ENCODE assay signal across 8 cellular contexts in the genomic region with DNA sequence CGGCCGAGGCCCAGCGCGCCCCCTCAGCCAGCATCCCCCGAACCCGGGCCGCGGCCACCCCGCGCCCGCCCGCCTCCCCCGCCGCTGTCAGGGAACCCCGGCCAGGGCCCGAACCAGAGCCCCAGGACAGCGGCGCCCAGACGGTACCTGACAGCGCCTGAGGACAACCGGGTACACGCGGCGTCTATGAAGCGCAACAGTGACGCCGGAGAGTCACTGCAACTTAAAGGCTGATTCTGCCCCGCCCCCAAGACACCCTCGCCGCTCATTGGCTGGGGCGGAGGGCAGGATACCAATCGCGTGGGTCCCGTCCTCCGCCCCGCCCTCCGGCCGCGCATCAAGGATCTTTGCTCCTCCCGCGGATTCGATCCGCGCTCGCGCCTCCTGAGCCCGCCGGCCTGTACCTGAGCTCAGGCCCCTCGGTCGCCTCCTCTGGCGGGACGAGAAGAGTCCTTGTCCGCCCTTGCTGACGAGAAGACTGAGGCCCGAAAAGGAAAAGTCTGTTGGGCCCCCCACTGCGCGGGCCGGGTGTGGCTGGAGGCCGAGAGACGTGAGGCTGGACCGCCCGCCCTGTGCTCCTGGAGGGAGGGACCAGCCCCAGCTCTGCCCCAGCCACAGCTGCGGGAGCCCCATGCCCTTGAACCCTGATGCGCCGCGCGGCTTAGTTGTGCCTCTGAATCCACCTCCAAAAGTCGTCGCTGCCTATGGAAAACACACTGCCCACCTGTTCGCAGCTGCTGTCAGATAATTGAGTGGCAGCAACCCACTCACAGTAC. TPM values are rescaled to one million over a fixed set of nuclear protein-coding genes. Genes with fewer than 3 reads are reported as not detected.
A peak's percentile ranks its signal among the peaks of the same experiment; 100 is the strongest.
DNase-seq lines count a peak whose midpoint lies in the region; ATAC-seq, FAIRE-seq and TF ChIP-seq lines count a peak whose summit lies in the region.

TSS of gene OAT (minus strand) at position 198 of the 776 bp plus-strand sequence. CDS start 6,752 bp downstream, outside the sequence.

- peak; percentile 66 for TF ChIP-seq POLR2A in GM19193 (IDR thresholded peaks at IDR 0.05; ENCODE audit: extremely low read depth, insufficient read depth, insufficient read length)

- H3K36me3 ChIP-seq in kidney (ENCODE audit: control insufficient read depth in 1 of 2, insufficient read depth in 2 of 2, low read length in 2 of 2) = no peaks in the 10 kb centered on the region

- H3K4me1 Mint-ChIP-seq in activated CD4-positive, alpha-beta T cell treated with anti-CD3 and anti-CD28 coated beads for 36 hours = peaks cover 16% of the 10 kb centered on the region
- peaks cover 39% of the 10 kb centered on the region for H3K4me1 Mint-ChIP-seq in chondrocyte (ENCODE audit: low read depth)

- no peaks in the 10 kb centered on the region for H3K9me3 ChIP-seq in kidney (ENCODE audit: control insufficient read depth in 1 of 2, low read length in 2 of 2)

- CTCF ChIA-PET in activated CD4-positive, alpha-beta T cell treated with anti-CD3 and anti-CD28 coated beads for 36 hours (lab: Charles Lee) = interaction anchor here (0.7 to 2.1 kb wide), 6 partner anchors 15 to 424 kb away, joined by 3 to 8 read pairs (median 5); partner anchors contain the start of gene LHPP

- peak; percentile 98 for ATAC-seq in HG03432 (IDR thresholded peaks at IDR 0.05; ENCODE audit: unreplicated experiment)
- peak; percentile 98 for ATAC-seq in activated CD4-positive, alpha-beta T cell treated with anti-CD3 and anti-CD28 coated beads for 36 hours

- H3K4me1 ChIP-seq in kidney (ENCODE audit: control insufficient read depth in 1 of 2, insufficient read depth in 1 of 2, low read depth in 1 of 2, low read length in 2 of 2) = peaks cover 2 to 13% of the 10 kb centered on the region in 2 donors

- no peaks in the 10 kb centered on the region for H3K36me3 Mint-ChIP-seq in activated CD4-positive, alpha-beta T cell treated with anti-CD3 and anti-CD28 coated beads for 36 hours (ENCODE audit: low read depth)
- H3K36me3 Mint-ChIP-seq in chondrocyte (ENCODE audit: low read depth) = no peaks in the 10 kb centered on the region

- POLR2A ChIA-PET in activated CD4-positive, alpha-beta T cell treated with anti-CD3 and anti-CD28 coated beads for 36 hours (lab: Charles Lee) = interaction anchor here (1.2 kb wide), 1 partner anchor 15 kb away, joined by 3 read pairs; no protein-coding TSS in a partner anchor

- intact Hi-C loops in activated CD4-positive, alpha-beta T cell treated with anti-CD3 and anti-CD28 coated beads for 36 hours (cut with DNase I, micrococcal nuclease) = loop anchor here (1.0 to 10.0 kb wide), 9 partner anchors 16 to 1414 kb away; partner anchors contain the start of genes LHPP (in 2 of the 2), ABRAXAS2 (in 1 of the 2), ACADSB (in 1 of the 2) and BUB3 (in 1 of the 2)
- intact Hi-C loops in kidney (cut with DNase I) = no loop called here

- H3K27ac Mint-ChIP-seq in activated CD4-positive, alpha-beta T cell treated with anti-CD3 and anti-CD28 coated beads for 36 hours = peak within 1 kb of the TSS; percentile 21
- H3K27ac Mint-ChIP-seq in chondrocyte (ENCODE audit: unreplicated experiment) = peak within 1 kb of the TSS; percentile 92

- peak within 1 kb of the TSS; percentile 61 to 72 for H3K4me3 ChIP-seq in kidney (ENCODE audit: low read length in 2 of 2)

- no peaks in the 10 kb centered on the region for H3K27me3 Mint-ChIP-seq in activated CD4-positive, alpha-beta T cell treated with anti-CD3 and anti-CD28 coated beads for 36 hours
- peaks cover 13% of the 10 kb centered on the region for H3K27me3 Mint-ChIP-seq in chondrocyte (ENCODE audit: low read depth)

- H3K9ac ChIP-seq in kidney (ENCODE audit: low read length in 2 of 2) = peak within 1 kb of the TSS; percentile 48 to 67

- peak within 1 kb of the TSS; percentile 78 for H3K4me3 Mint-ChIP-seq in activated CD4-positive, alpha-beta T cell treated with anti-CD3 and anti-CD28 coated beads for 36 hours
- peak within 1 kb of the TSS; percentile 89 for H3K4me3 Mint-ChIP-seq in chondrocyte (ENCODE audit: unreplicated experiment)

- H3K9me3 Mint-ChIP-seq in activated CD4-positive, alpha-beta T cell treated with anti-CD3 and anti-CD28 coated beads for 36 hours (ENCODE audit: low read depth) = no peaks in the 10 kb centered on the region
- no peaks in the 10 kb centered on the region for H3K9me3 Mint-ChIP-seq in chondrocyte (ENCODE audit: low read depth)

- FAIRE-seq in kidney (lab: Jason Lieb, UNC) = peak; percentile 86

- peak within 1 kb of the TSS; percentile 64 for H3K27ac ChIP-seq in kidney (ENCODE audit: low read depth in 2 of 2, low read length in 2 of 2)

- DNase-seq in AML-193 (lab: John Stamatoyannopoulos, UW) = peak; percentile 86 to 91
- DNase-seq in NCI-H510A treated with DMSO at 0.1 percent for 48 hours (lab: John Stamatoyannopoulos, UW) = peak; percentile 94
- peak; percentile 99 for DNase-seq in activated CD4-positive, alpha-beta T cell treated with anti-CD3 and anti-CD28 coated beads for 36 hours
- peak; percentile 98 for DNase-seq in chondrocyte (ENCODE audit: low spot score)
- peak; percentile 98 for DNase-seq in kidney
- DNase-seq in stimulated activated CD4-positive, alpha-beta T cell treated with anti-CD3 and anti-CD28 coated beads, Interleukin-15, amount 100 ng/mL, for 1 hour (ENCODE audit: low read depth in 1 of 2, low spot score in 1 of 2) = peak; percentile 89 to 92

- TF ChIP-seq CTCF in chondrocyte (IDR thresholded peaks at IDR 0.05) (peak; percentile 22), kidney (IDR thresholded peaks at IDR 0.05; ENCODE audit: borderline replicate concordance, extremely low read depth, insufficient read depth) (peak; percentile 15)

RNA-seq across cellular contexts. Expression of gene OAT, which starts in this region (rescaled TPM):
- 10 to 100 TPM; 36.5 to 39.6 TPM for total RNA-seq in activated CD4-positive, alpha-beta T cell treated with anti-CD3 and anti-CD28 coated beads for 36 hours
- total RNA-seq in chondrocyte (151 to 183 TPM (median 152 TPM) in 3 replicates), kidney (44.1 TPM)
- polyA plus RNA-seq in kidney (ENCODE audit: insufficient read depth, low read depth, low replicate concordance) = 76.6 TPM

Comparison
In these comparisons a context has a peak if more than half of its experiments do, and no peak if none do; other contexts are left out.
1. Peak in every context shown above with its lines: DNase-seq, ATAC-seq, H3K4me3 ChIP-seq and H3K27ac ChIP-seq.